ENCODE assay signal across 1 cellular context in the genomic region with DNA sequence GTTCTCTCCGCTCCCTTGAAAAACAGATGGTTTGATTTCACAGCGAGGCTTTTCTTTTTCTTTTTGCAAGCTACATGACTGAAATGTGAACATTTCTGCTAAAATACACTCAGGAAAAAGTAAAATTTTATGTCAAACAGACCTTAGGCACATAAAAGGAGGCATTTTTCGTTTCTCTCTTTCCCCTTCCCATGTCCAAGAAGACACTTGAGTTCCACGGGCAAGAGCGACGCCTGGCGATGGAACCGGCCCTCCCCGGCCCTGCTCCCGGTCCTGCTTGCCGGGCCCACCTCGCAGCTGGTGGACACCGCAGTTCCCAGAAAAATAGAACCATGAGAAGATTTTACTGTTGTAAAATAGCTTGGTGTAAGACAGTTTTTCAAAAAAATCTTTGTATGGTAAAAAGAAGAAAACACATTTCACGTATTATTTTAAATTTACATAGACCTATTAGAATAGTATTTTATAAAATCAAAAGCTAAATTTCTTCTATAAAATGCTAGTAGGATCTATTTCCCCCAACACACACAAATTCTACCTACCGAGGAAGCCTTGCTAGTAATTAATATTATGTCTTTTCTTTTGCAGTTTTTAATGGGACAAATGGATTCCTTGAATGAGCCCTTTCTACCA.
A peak's percentile ranks its signal among the peaks of the same experiment; 100 is the strongest.
TF ChIP-seq lines count a peak whose summit lies in the region.

No MANE protein-coding gene starts in this region.

TF ChIP-seq in HepG2, 621 proteins besides CTCF, POLR2A, EP300 and RAD21 (continues in another document):
- TF ChIP-seq NCOA2 (CRISPR knock-in tag; IDR thresholded peaks at IDR 0.05): 0 out of 2 replicates have a peak, but pooled peaks have one; percentile 4
- peak; percentile 10; the same call in 1 of the 2 replicates for TF ChIP-seq BORCS8-MEF2B (CRISPR knock-in tag; IDR thresholded peaks at IDR 0.05)
- peak; percentile 74 for TF ChIP-seq TARDBP (CRISPR knock-in tag; IDR thresholded peaks at IDR 0.05)
- TF ChIP-seq ZFP1 (CRISPR knock-in tag; IDR thresholded peaks at IDR 0.05): 0 out of 2 replicates have a peak, but pooled peaks have one; percentile 46
- TF ChIP-seq, protein P1, sequence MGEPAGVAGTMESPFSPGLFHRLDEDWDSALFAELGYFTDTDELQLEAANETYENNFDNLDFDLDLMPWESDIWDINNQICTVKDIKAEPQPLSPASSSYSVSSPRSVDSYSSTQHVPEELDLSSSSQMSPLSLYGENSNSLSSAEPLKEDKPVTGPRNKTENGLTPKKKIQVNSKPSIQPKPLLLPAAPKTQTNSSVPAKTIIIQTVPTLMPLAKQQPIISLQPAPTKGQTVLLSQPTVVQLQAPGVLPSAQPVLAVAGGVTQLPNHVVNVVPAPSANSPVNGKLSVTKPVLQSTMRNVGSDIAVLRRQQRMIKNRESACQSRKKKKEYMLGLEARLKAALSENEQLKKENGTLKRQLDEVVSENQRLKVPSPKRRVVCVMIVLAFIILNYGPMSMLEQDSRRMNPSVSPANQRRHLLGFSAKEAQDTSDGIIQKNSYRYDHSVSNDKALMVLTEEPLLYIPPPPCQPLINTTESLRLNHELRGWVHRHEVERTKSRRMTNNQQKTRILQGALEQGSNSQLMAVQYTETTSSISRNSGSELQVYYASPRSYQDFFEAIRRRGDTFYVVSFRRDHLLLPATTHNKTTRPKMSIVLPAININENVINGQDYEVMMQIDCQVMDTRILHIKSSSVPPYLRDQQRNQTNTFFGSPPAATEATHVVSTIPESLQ (CRISPR knock-in tag; conservative IDR thresholded peaks at IDR 0.05): peak; percentile 88; the same call in 1 of the 2 replicates
- TF ChIP-seq, protein P2, sequence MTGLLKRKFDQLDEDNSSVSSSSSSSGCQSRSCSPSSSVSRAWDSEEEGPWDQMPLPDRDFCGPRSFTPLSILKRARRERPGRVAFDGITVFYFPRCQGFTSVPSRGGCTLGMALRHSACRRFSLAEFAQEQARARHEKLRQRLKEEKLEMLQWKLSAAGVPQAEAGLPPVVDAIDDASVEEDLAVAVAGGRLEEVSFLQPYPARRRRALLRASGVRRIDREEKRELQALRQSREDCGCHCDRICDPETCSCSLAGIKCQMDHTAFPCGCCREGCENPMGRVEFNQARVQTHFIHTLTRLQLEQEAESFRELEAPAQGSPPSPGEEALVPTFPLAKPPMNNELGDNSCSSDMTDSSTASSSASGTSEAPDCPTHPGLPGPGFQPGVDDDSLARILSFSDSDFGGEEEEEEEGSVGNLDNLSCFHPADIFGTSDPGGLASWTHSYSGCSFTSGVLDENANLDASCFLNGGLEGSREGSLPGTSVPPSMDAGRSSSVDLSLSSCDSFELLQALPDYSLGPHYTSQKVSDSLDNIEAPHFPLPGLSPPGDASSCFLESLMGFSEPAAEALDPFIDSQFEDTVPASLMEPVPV (CRISPR knock-in tag; IDR thresholded peaks at IDR 0.05): 0 out of 2 replicates have a peak, but pooled peaks have one; percentile 48
- TF ChIP-seq KAT8 (CRISPR knock-in tag; IDR thresholded peaks at IDR 0.05): peak; percentile 45; the same call in 1 of the 2 replicates
- TF ChIP-seq HMG20B (CRISPR knock-in tag; conservative IDR thresholded peaks at IDR 0.05): no peak
- TF ChIP-seq KLF12 (CRISPR knock-in tag; IDR thresholded peaks at IDR 0.05; ENCODE audit: borderline replicate concordance): 0 out of 2 replicates have a peak, but pooled peaks have one; percentile 56
- 0 out of 2 replicates have a peak, but pooled peaks have one; percentile 32 for TF ChIP-seq CEBPG (CRISPR knock-in tag; IDR thresholded peaks at IDR 0.05)
- TF ChIP-seq, protein P3, sequence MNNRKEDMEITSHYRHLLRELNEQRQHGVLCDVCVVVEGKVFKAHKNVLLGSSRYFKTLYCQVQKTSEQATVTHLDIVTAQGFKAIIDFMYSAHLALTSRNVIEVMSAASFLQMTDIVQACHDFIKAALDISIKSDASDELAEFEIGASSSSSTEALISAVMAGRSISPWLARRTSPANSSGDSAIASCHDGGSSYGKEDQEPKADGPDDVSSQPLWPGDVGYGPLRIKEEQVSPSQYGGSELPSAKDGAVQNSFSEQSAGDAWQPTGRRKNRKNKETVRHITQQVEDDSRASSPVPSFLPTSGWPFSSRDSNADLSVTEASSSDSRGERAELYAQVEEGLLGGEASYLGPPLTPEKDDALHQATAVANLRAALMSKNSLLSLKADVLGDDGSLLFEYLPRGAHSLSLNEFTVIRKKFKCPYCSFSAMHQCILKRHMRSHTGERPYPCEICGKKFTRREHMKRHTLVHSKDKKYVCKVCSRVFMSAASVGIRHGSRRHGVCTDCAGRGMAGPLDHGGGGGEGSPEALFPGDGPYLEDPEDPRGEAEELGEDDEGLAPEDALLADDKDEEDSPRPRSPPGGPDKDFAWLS (CRISPR knock-in tag; IDR thresholded peaks at IDR 0.05; ENCODE audit: borderline replicate concordance): no peak
- TF ChIP-seq, protein P4, sequence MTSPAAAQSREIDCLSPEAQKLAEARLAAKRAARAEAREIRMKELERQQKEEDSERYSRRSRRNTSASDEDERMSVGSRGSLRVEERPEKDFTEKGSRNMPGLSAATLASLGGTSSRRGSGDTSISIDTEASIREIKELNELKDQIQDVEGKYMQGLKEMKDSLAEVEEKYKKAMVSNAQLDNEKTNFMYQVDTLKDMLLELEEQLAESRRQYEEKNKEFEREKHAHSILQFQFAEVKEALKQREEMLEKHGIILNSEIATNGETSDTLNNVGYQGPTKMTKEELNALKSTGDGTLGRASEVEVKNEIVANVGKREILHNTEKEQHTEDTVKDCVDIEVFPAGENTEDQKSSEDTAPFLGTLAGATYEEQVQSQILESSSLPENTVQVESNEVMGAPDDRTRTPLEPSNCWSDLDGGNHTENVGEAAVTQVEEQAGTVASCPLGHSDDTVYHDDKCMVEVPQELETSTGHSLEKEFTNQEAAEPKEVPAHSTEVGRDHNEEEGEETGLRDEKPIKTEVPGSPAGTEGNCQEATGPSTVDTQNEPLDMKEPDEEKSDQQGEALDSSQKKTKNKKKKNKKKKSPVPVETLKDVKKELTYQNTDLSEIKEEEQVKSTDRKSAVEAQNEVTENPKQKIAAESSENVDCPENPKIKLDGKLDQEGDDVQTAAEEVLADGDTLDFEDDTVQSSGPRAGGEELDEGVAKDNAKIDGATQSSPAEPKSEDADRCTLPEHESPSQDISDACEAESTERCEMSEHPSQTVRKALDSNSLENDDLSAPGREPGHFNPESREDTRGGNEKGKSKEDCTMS (CRISPR knock-in tag; conservative IDR thresholded peaks at IDR 0.05): 0 out of 2 replicates have a peak, but pooled peaks have one; percentile 16
- peak; percentile 43; the same call in 1 of the 2 replicates for TF ChIP-seq IRF2 (CRISPR knock-in tag; IDR thresholded peaks at IDR 0.05)
- TF ChIP-seq, protein P5, sequence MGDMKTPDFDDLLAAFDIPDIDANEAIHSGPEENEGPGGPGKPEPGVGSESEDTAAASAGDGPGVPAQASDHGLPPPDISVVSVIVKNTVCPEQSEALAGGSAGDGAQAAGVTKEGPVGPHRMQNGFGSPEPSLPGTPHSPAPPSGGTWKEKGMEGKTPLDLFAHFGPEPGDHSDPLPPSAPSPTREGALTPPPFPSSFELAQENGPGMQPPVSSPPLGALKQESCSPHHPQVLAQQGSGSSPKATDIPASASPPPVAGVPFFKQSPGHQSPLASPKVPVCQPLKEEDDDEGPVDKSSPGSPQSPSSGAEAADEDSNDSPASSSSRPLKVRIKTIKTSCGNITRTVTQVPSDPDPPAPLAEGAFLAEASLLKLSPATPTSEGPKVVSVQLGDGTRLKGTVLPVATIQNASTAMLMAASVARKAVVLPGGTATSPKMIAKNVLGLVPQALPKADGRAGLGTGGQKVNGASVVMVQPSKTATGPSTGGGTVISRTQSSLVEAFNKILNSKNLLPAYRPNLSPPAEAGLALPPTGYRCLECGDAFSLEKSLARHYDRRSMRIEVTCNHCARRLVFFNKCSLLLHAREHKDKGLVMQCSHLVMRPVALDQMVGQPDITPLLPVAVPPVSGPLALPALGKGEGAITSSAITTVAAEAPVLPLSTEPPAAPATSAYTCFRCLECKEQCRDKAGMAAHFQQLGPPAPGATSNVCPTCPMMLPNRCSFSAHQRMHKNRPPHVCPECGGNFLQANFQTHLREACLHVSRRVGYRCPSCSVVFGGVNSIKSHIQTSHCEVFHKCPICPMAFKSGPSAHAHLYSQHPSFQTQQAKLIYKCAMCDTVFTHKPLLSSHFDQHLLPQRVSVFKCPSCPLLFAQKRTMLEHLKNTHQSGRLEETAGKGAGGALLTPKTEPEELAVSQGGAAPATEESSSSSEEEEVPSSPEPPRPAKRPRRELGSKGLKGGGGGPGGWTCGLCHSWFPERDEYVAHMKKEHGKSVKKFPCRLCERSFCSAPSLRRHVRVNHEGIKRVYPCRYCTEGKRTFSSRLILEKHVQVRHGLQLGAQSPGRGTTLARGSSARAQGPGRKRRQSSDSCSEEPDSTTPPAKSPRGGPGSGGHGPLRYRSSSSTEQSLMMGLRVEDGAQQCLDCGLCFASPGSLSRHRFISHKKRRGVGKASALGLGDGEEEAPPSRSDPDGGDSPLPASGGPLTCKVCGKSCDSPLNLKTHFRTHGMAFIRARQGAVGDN (CRISPR knock-in tag; IDR thresholded peaks at IDR 0.05): peak; percentile 33; the same call in 1 of the 2 replicates
- TF ChIP-seq SIN3B (IDR thresholded peaks at IDR 0.05; ENCODE audit: low read length): 0 out of 2 replicates have a peak, but pooled peaks have one; percentile 45
- TF ChIP-seq ZNF672 (CRISPR knock-in tag; IDR thresholded peaks at IDR 0.05): no peak
- TF ChIP-seq, protein P6, sequence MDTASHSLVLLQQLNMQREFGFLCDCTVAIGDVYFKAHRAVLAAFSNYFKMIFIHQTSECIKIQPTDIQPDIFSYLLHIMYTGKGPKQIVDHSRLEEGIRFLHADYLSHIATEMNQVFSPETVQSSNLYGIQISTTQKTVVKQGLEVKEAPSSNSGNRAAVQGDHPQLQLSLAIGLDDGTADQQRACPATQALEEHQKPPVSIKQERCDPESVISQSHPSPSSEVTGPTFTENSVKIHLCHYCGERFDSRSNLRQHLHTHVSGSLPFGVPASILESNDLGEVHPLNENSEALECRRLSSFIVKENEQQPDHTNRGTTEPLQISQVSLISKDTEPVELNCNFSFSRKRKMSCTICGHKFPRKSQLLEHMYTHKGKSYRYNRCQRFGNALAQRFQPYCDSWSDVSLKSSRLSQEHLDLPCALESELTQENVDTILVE (CRISPR knock-in tag; IDR thresholded peaks at IDR 0.05): 0 out of 2 replicates have a peak, but pooled peaks have one; percentile 16
- no peak for TF ChIP-seq KMT2B (CRISPR knock-in tag; IDR thresholded peaks at IDR 0.05)
- 0 out of 2 replicates have a peak, but pooled peaks have one; percentile 39 for TF ChIP-seq MIER2 (CRISPR knock-in tag; IDR thresholded peaks at IDR 0.05)
- no peak for TF ChIP-seq ZSCAN12 (CRISPR knock-in tag; IDR thresholded peaks at IDR 0.05)
- 0 out of 2 replicates have a peak, but pooled peaks have one; percentile 12 for TF ChIP-seq THAP11 (CRISPR knock-in tag; IDR thresholded peaks at IDR 0.05)
- peak; percentile 14; the same call in 1 of the 2 replicates for TF ChIP-seq ZKSCAN1 (IDR thresholded peaks at IDR 0.05; ENCODE audit: low read length)
- TF ChIP-seq, protein P7, sequence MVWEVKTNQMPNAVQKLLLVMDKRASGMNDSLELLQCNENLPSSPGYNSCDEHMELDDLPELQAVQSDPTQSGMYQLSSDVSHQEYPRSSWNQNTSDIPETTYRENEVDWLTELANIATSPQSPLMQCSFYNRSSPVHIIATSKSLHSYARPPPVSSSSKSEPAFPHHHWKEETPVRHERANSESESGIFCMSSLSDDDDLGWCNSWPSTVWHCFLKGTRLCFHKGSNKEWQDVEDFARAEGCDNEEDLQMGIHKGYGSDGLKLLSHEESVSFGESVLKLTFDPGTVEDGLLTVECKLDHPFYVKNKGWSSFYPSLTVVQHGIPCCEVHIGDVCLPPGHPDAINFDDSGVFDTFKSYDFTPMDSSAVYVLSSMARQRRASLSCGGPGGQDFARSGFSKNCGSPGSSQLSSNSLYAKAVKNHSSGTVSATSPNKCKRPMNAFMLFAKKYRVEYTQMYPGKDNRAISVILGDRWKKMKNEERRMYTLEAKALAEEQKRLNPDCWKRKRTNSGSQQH (CRISPR knock-in tag; IDR thresholded peaks at IDR 0.05; ENCODE audit: low read depth): 0 out of 2 replicates have a peak, but pooled peaks have one; percentile 65
- TF ChIP-seq, protein P8, sequence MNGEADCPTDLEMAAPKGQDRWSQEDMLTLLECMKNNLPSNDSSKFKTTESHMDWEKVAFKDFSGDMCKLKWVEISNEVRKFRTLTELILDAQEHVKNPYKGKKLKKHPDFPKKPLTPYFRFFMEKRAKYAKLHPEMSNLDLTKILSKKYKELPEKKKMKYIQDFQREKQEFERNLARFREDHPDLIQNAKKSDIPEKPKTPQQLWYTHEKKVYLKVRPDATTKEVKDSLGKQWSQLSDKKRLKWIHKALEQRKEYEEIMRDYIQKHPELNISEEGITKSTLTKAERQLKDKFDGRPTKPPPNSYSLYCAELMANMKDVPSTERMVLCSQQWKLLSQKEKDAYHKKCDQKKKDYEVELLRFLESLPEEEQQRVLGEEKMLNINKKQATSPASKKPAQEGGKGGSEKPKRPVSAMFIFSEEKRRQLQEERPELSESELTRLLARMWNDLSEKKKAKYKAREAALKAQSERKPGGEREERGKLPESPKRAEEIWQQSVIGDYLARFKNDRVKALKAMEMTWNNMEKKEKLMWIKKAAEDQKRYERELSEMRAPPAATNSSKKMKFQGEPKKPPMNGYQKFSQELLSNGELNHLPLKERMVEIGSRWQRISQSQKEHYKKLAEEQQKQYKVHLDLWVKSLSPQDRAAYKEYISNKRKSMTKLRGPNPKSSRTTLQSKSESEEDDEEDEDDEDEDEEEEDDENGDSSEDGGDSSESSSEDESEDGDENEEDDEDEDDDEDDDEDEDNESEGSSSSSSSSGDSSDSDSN (CRISPR knock-in tag; IDR thresholded peaks at IDR 0.05): peak; percentile 17; the same call in 1 of the 2 replicates
- TF ChIP-seq TGIF2 (CRISPR knock-in tag; IDR thresholded peaks at IDR 0.05): peak; percentile 30; the same call in 1 of the 2 replicates
- TF ChIP-seq, protein P9, sequence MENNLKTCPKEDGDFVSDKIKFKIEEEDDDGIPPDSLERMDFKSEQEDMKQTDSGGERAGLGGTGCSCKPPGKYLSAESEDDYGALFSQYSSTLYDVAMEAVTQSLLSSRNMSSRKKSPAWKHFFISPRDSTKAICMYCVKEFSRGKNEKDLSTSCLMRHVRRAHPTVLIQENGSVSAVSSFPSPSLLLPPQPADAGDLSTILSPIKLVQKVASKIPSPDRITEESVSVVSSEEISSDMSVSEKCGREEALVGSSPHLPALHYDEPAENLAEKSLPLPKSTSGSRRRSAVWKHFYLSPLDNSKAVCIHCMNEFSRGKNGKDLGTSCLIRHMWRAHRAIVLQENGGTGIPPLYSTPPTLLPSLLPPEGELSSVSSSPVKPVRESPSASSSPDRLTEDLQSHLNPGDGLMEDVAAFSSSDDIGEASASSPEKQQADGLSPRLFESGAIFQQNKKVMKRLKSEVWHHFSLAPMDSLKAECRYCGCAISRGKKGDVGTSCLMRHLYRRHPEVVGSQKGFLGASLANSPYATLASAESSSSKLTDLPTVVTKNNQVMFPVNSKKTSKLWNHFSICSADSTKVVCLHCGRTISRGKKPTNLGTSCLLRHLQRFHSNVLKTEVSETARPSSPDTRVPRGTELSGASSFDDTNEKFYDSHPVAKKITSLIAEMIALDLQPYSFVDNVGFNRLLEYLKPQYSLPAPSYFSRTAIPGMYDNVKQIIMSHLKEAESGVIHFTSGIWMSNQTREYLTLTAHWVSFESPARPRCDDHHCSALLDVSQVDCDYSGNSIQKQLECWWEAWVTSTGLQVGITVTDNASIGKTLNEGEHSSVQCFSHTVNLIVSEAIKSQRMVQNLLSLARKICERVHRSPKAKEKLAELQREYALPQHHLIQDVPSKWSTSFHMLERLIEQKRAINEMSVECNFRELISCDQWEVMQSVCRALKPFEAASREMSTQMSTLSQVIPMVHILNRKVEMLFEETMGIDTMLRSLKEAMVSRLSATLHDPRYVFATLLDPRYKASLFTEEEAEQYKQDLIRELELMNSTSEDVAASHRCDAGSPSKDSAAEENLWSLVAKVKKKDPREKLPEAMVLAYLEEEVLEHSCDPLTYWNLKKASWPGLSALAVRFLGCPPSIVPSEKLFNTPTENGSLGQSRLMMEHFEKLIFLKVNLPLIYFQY (CRISPR knock-in tag; IDR thresholded peaks at IDR 0.05; ENCODE audit: borderline replicate concordance): 0 out of 2 replicates have a peak, but pooled peaks have one; percentile 44
- TF ChIP-seq MAZ (IDR thresholded peaks at IDR 0.05; ENCODE audit: borderline replicate concordance, low read depth, low read length): no peak
- TF ChIP-seq MAZ (CRISPR knock-in tag; IDR thresholded peaks at IDR 0.05; ENCODE audit: low read depth): no peak
